21 cellular contexts compared by ENCODE assay signal in the genomic region with DNA sequence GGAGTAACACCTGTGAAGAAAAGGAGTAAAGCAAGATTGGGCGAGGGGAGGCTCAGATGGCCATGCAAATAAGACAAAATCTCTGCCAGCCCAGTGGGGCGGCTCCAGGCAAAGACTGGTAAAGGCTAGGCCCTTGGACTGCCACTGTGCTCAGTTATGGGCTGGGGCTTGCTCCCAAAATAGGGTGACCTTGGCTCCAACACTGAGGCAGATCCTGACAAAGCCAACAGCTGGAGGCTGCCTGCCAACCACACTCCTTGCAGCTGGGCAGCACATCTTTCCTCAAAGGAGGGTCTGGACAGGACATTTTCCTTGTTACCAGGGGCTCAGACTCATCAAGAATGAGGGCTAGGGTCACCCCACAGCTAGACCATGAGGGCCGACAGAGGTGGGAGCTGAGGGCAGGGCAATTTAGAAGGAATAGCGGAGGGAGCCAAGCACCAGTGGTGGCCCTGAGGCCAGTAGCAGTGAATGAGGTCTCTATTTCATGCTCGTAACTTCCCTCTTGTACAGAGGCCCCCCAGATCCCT.
DNase-seq lines count a peak whose midpoint lies in the region; ATAC-seq and TF ChIP-seq lines count a peak whose summit lies in the region.
"Had no signal": no experiment of that assay in that cellular context is flagged by ENCODE, and none has a peak within 500 bp of the region (broad histone marks: within the 10 kb centered on the region; RNA-seq: fewer than 3 reads in every experiment).

No MANE protein-coding gene starts in this region.

- H3K79me2 ChIP-seq in GM23338 (replicated peaks; ENCODE audit: insufficient read depth) (no peaks in the 10 kb centered on the region), smooth muscle cell (ENCODE audit: low read depth) (no peaks in the 10 kb centered on the region)

- H3K9me2 ChIP-seq in GM23338 (ENCODE audit: insufficient read depth), result no peaks in the 10 kb centered on the region

- H3K4me3 ChIP-seq in GM23338 (no peak overlapping the region), SJSA1 (no peak overlapping the region), left ventricle myocardium inferior (no peak overlapping the region), smooth muscle cell (no peak overlapping the region)
- H3K4me3 ChIP-seq: breast epithelium, SK-N-MC had no signal

- H3F3A ChIP-seq in GM23338 (replicated peaks; ENCODE audit: low read depth), result no peaks in the 10 kb centered on the region
- no peaks in the 10 kb centered on the region for H3F3A ChIP-seq in smooth muscle cell (ENCODE audit: low read depth)

- H2AFZ ChIP-seq in GM23338, result 0 out of 2 replicates have a peak overlapping the region, but pooled peaks have one; percentile 59
- H2AFZ ChIP-seq in smooth muscle cell (ENCODE audit: low read depth), result no peak overlapping the region

- 94% methylated on average over 5 of the region's 5 CpGs for WGBS in smooth muscle cell (ENCODE audit: low lambda C conversion rate)

- H3K4me1 Mint-ChIP-seq in GM23338, result no peaks in the 10 kb centered on the region
- H3K4me1 Mint-ChIP-seq: CD8-positive, alpha-beta memory T cell had no signal

- DNase-seq in GM23338 (ENCODE audit: low spot score) (no peak), SJSA1 (ENCODE audit: low read depth in 1 of 2, low spot score in 2 of 2) (no peak), left ventricle myocardium inferior (no peak), smooth muscle cell (lab: John Stamatoyannopoulos, UW; ENCODE audit: unreplicated experiment) (no peak), NCI-H1105 treated with DMSO at 0.1 percent for 48 hours (lab: John Stamatoyannopoulos, UW) (no peak), NK-92 (lab: John Stamatoyannopoulos, UW; ENCODE audit: unreplicated experiment) (no peak)
- DNase-seq: activated CD4-positive, alpha-beta T cell treated with anti-CD3 and anti-CD28 coated beads for 4 hours; activated naive CD4-positive, alpha-beta T cell treated with Interleukin-2 at 50 U/mL for 16 hours; activated T-cell treated with anti-CD3 and anti-CD28 coated beads, Interleukin-2, amount 50 U/mL, for 72 hours; CD8-positive, alpha-beta memory T cell; cortex of kidney; KG1; MV-4-11; NCI-H1694; NCI-H2171 treated with DMSO at 0.1 percent for 48 hours; stimulated activated CD4-positive, alpha-beta T cell treated with anti-CD3 and anti-CD28 coated beads, Interleukin-12 subunit alpha, Interleukin-12 subunit beta, amount 100 ng/mL, for 4 hours; stimulated activated CD4-positive, alpha-beta T cell treated with anti-CD3 and anti-CD28 coated beads, Interleukin-4, amount 100 ng/mL, for 24 hours; T-helper 2 cell had no signal

- no peak overlapping the region for H3K27ac Mint-ChIP-seq in GM23338
- H3K27ac Mint-ChIP-seq: activated T-cell treated with anti-CD3 and anti-CD28 coated beads, Interleukin-2, amount 50 U/mL, for 72 hours had no signal

- TF ChIP-seq CTCF in GM23338 (conservative IDR thresholded peaks at IDR 0.05; ENCODE audit: low read depth in 2 of 2) (no peak), left ventricle myocardium inferior (IDR thresholded peaks at IDR 0.05; ENCODE audit: borderline replicate concordance) (no peak), smooth muscle cell (IDR thresholded peaks at IDR 0.05; ENCODE audit: borderline replicate concordance, insufficient read depth, poor library complexity, severe bottlenecking) (no peak)

- no peaks in the 10 kb centered on the region for H3K9me3 Mint-ChIP-seq in GM23338
- H3K9me3 Mint-ChIP-seq: activated T-cell treated with anti-CD3 and anti-CD28 coated beads, Interleukin-2, amount 50 U/mL, for 72 hours; CD8-positive, alpha-beta memory T cell had no signal

- H3K36me3 ChIP-seq in GM23338 (ENCODE audit: insufficient read depth) (no peaks in the 10 kb centered on the region), SJSA1 (no peaks in the 10 kb centered on the region), left ventricle myocardium inferior (no peaks in the 10 kb centered on the region), smooth muscle cell (ENCODE audit: low read depth) (no peaks in the 10 kb centered on the region)
- H3K36me3 ChIP-seq: breast epithelium had no signal

- no peaks in the 10 kb centered on the region for H3K27me3 ChIP-seq in GM23338 (ENCODE audit: insufficient read depth)
- no peaks in the 10 kb centered on the region for H3K27me3 ChIP-seq in SJSA1 (replicated peaks)
- peaks cover 28% of the 10 kb centered on the region for H3K27me3 ChIP-seq in left ventricle myocardium inferior (ENCODE audit: low read depth)
- no peaks in the 10 kb centered on the region for H3K27me3 ChIP-seq in smooth muscle cell (ENCODE audit: low read depth)
- H3K27me3 ChIP-seq: breast epithelium had no signal

- H3K9me3 ChIP-seq in SJSA1 (replicated peaks), result no peaks in the 10 kb centered on the region
- H3K9me3 ChIP-seq in left ventricle myocardium inferior (replicated peaks), result no peaks in the 10 kb centered on the region
- H3K9me3 ChIP-seq in smooth muscle cell (replicated peaks; ENCODE audit: low read depth), result no peaks in the 10 kb centered on the region
- H3K9me3 ChIP-seq: breast epithelium had no signal

- no peaks in the 10 kb centered on the region for H4K20me1 ChIP-seq in GM23338 (replicated peaks; ENCODE audit: insufficient read depth)
- H4K20me1 ChIP-seq in smooth muscle cell (ENCODE audit: low read depth), result no peaks in the 10 kb centered on the region

- H3K4me3 Mint-ChIP-seq in GM23338, result no peak overlapping the region
- H3K4me3 Mint-ChIP-seq: activated T-cell treated with anti-CD3 and anti-CD28 coated beads, Interleukin-2, amount 50 U/mL, for 72 hours; CD8-positive, alpha-beta memory T cell had no signal

- ATAC-seq in GM23338 (no peak), GM21825 (IDR thresholded peaks at IDR 0.05; ENCODE audit: unreplicated experiment) (no peak)
- ATAC-seq: activated T-cell treated with anti-CD3 and anti-CD28 coated beads, Interleukin-2, amount 50 U/mL, for 72 hours had no signal

- H3K4me1 ChIP-seq in GM23338 (ENCODE audit: insufficient read depth) (no peaks in the 10 kb centered on the region; the same call in 1 of the 2 replicates), SJSA1 (replicated peaks) (peaks cover 33% of the 10 kb centered on the region), left ventricle myocardium inferior (peaks cover 21% of the 10 kb centered on the region), smooth muscle cell (ENCODE audit: low read depth) (peaks cover 5% of the 10 kb centered on the region)
- H3K4me1 ChIP-seq: breast epithelium had no signal

- no peaks in the 10 kb centered on the region for H3K36me3 Mint-ChIP-seq in GM23338 (ENCODE audit: low read depth)
- H3K36me3 Mint-ChIP-seq: CD8-positive, alpha-beta memory T cell had no signal

- H3K27me3 Mint-ChIP-seq in GM23338 (ENCODE audit: insufficient read depth, low read depth, poor library complexity), result peaks cover 10% of the 10 kb centered on the region

- no peak overlapping the region for H3K9ac ChIP-seq in smooth muscle cell (ENCODE audit: low read depth)

- H3K27ac ChIP-seq in GM23338 (ENCODE audit: low read depth) (no peak overlapping the region), SJSA1 (peak overlapping the region; percentile 17; the same call in 1 of the 2 replicates), left ventricle myocardium inferior (replicated peaks) (peak overlapping the region; percentile 28), smooth muscle cell (ENCODE audit: low read depth) (peak overlapping the region; percentile 17)
- H3K27ac ChIP-seq: breast epithelium, SK-N-MC had no signal

- H3K4me2 ChIP-seq in GM23338 (no peak overlapping the region), smooth muscle cell (peak overlapping the region; percentile 47)

- intact Hi-C loops in left ventricle myocardium inferior (cut with micrococcal nuclease), result no loop called here

TF ChIP-seq in GM23338, 12 proteins besides CTCF, POLR2A, EP300 and RAD21:
- no peak for TF ChIP-seq CREB1 (CRISPR knock-in tag; IDR thresholded peaks at IDR 0.05; ENCODE audit: low read depth)
- TF ChIP-seq, protein P1, sequence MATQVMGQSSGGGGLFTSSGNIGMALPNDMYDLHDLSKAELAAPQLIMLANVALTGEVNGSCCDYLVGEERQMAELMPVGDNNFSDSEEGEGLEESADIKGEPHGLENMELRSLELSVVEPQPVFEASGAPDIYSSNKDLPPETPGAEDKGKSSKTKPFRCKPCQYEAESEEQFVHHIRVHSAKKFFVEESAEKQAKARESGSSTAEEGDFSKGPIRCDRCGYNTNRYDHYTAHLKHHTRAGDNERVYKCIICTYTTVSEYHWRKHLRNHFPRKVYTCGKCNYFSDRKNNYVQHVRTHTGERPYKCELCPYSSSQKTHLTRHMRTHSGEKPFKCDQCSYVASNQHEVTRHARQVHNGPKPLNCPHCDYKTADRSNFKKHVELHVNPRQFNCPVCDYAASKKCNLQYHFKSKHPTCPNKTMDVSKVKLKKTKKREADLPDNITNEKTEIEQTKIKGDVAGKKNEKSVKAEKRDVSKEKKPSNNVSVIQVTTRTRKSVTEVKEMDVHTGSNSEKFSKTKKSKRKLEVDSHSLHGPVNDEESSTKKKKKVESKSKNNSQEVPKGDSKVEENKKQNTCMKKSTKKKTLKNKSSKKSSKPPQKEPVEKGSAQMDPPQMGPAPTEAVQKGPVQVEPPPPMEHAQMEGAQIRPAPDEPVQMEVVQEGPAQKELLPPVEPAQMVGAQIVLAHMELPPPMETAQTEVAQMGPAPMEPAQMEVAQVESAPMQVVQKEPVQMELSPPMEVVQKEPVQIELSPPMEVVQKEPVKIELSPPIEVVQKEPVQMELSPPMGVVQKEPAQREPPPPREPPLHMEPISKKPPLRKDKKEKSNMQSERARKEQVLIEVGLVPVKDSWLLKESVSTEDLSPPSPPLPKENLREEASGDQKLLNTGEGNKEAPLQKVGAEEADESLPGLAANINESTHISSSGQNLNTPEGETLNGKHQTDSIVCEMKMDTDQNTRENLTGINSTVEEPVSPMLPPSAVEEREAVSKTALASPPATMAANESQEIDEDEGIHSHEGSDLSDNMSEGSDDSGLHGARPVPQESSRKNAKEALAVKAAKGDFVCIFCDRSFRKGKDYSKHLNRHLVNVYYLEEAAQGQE (IDR thresholded peaks at IDR 0.05; ENCODE audit: unreplicated experiment), result no peak
- no peak for TF ChIP-seq ZNF114 (CRISPR knock-in tag; IDR thresholded peaks at IDR 0.05)
